ENCODE assay signal across 28 cellular contexts in the genomic region with DNA sequence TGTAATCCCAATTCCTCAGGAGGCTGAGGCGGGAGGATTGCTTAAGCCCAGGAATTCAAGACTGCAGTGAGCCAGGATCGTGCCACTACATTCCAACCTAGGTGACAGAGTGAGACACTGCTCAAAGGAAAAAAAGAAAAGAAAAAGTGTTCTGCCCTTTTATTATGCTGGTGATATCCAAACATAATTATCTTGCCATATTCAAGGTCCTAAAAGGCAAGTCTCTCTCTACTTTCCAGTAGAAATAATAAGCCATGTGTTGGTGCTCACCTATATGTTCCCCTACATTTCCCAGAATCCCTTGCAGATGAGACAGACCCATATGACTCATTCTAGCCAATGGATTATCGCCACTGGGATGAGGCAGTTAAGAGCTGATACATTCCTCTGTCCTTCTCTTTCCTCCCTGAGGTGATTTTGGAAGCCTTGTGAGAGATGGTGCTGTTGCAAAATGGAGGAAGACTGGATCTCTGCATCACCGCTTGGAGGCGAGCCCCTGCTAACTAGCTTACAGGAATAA.
"Had no signal": no experiment of that assay in that cellular context is flagged by ENCODE, and none has a peak within 500 bp of the region (broad histone marks: within the 10 kb centered on the region; RNA-seq: fewer than 3 reads in every experiment).

No MANE protein-coding gene starts in this region.

- H3K4me3 ChIP-seq: left ventricle myocardium inferior, pancreas, psoas muscle, right atrium auricular region, tibial artery had no signal

- H3K27ac ChIP-seq: left ventricle myocardium inferior, neutrophil, pancreas, psoas muscle, right atrium auricular region, tibial artery, VCaP had no signal

- DNase-seq: activated CD4-positive, alpha-beta T cell treated with anti-CD3 and anti-CD28 coated beads, Interleukin-2, amount 10 ng/mL, durations not matched to agents 7 days and 5 days; activated CD4-positive, CD25-positive, alpha-beta regulatory T cell treated with anti-CD3 and anti-CD28 coated beads, Interleukin-2, amount 50 U/mL, for 72 hours; activated CD8-positive, alpha-beta memory T cell treated with anti-CD3 and anti-CD28 coated beads, Interleukin-2, amount 10 ng/mL, durations not matched to agents 7 days and 5 days; activated CD8-positive, alpha-beta T cell treated with anti-CD3 and anti-CD28 coated beads for 36 hours; activated gamma-delta T cell treated with Interleukin-2 at 50 U/mL for 16 hours; activated T-cell treated with anti-CD3 and anti-CD28 coated beads for 4 hours; aorta; central memory CD4-positive, alpha-beta T cell; effector memory CD4-positive, alpha-beta T cell; glutamatergic neuron; hippocampal formation; left ventricle myocardium inferior; mammary epithelial cell; midbrain; pancreas; psoas muscle; stimulated activated CD4-positive, alpha-beta T cell treated with anti-CD3 and anti-CD28 coated beads, Interleukin-1b, Interleukin-23, amount 100 ng/mL, for 48 hours; substantia nigra; tibial artery had no signal

- H3K36me3 ChIP-seq: left ventricle myocardium inferior, neutrophil, pancreas, right atrium auricular region, tibial artery had no signal

- H3K9me3 Mint-ChIP-seq: activated CD4-positive, alpha-beta T cell treated with anti-CD3 and anti-CD28 coated beads, Interleukin-2, amount 10 ng/mL, durations not matched to agents 7 days and 5 days; activated CD8-positive, alpha-beta T cell treated with anti-CD3 and anti-CD28 coated beads for 36 hours; activated naive CD4-positive, alpha-beta T cell treated with anti-CD3 and anti-CD28 coated beads, Interleukin-2, amount 50 U/mL, for 24 hours; stimulated activated naive CD8-positive, alpha-beta T cell treated with anti-CD3 and anti-CD28 coated beads, Interleukin-15, Interleukin-2, amounts not matched to agents 100 ng/mL and 50 ng/mL, for 24 hours; T-helper 2 cell treated with Interferon-gamma antibody and Interleukin-4, amounts not matched to agents 5 μg/mL and 100 μg/mL, for 36 hours had no signal

- H3K4me3 Mint-ChIP-seq: activated CD4-positive, alpha-beta T cell treated with anti-CD3 and anti-CD28 coated beads, Interleukin-2, amount 10 ng/mL, durations not matched to agents 7 days and 5 days; activated CD8-positive, alpha-beta memory T cell treated with anti-CD3 and anti-CD28 coated beads, Interleukin-2, amount 10 ng/mL, durations not matched to agents 7 days and 5 days; activated CD8-positive, alpha-beta T cell treated with anti-CD3 and anti-CD28 coated beads for 36 hours; activated naive CD4-positive, alpha-beta T cell treated with anti-CD3 and anti-CD28 coated beads, Interleukin-2, amount 50 U/mL, for 24 hours; activated T-helper 1 cell treated with anti-CD3 and anti-CD28 coated beads, Interleukin-12 subunit alpha, Interleukin-12 subunit beta, Interleukin-2, Interleukin-4 antibody, amounts not matched to agents 30 ng/mL and 10 ng/mL and 1 ng/mL, durations not matched to agents 14 hours and 24 hours and 36 hours; nephron; stimulated activated naive CD8-positive, alpha-beta T cell treated with anti-CD3 and anti-CD28 coated beads, Interleukin-15, Interleukin-2, amounts not matched to agents 100 ng/mL and 50 ng/mL, for 24 hours; T-helper 2 cell treated with Interferon-gamma antibody and Interleukin-4, amounts not matched to agents 5 μg/mL and 100 μg/mL, for 36 hours had no signal

- H3K9me3 ChIP-seq: neutrophil, pancreas, psoas muscle had no signal

- H3K4me1 ChIP-seq: pancreas, psoas muscle had no signal

- ATAC-seq: activated CD8-positive, alpha-beta memory T cell treated with anti-CD3 and anti-CD28 coated beads, Interleukin-2, amount 10 ng/mL, durations not matched to agents 7 days and 5 days; activated CD8-positive, alpha-beta T cell treated with anti-CD3 and anti-CD28 coated beads for 36 hours; esophagus mucosa; pancreas; psoas muscle had no signal

- H3K4me1 Mint-ChIP-seq: activated CD4-positive, alpha-beta T cell treated with anti-CD3 and anti-CD28 coated beads, Interleukin-2, amount 10 ng/mL, durations not matched to agents 7 days and 5 days; activated CD8-positive, alpha-beta memory T cell treated with anti-CD3 and anti-CD28 coated beads, Interleukin-2, amount 10 ng/mL, durations not matched to agents 7 days and 5 days; activated naive CD4-positive, alpha-beta T cell treated with anti-CD3 and anti-CD28 coated beads, Interleukin-2, amount 50 U/mL, for 24 hours had no signal

- H3K27ac Mint-ChIP-seq: activated CD4-positive, alpha-beta T cell treated with anti-CD3 and anti-CD28 coated beads, Interleukin-2, amount 10 ng/mL, durations not matched to agents 7 days and 5 days; activated CD8-positive, alpha-beta memory T cell treated with anti-CD3 and anti-CD28 coated beads, Interleukin-2, amount 10 ng/mL, durations not matched to agents 7 days and 5 days; activated CD8-positive, alpha-beta T cell treated with anti-CD3 and anti-CD28 coated beads for 36 hours; activated naive CD4-positive, alpha-beta T cell treated with anti-CD3 and anti-CD28 coated beads, Interleukin-2, amount 50 U/mL, for 24 hours; activated T-helper 1 cell treated with anti-CD3 and anti-CD28 coated beads, Interleukin-12 subunit alpha, Interleukin-12 subunit beta, Interleukin-2, Interleukin-4 antibody, amounts not matched to agents 30 ng/mL and 10 ng/mL and 1 ng/mL, durations not matched to agents 14 hours and 24 hours and 36 hours; nephron; stimulated activated naive CD8-positive, alpha-beta T cell treated with anti-CD3 and anti-CD28 coated beads, Interleukin-15, Interleukin-2, amounts not matched to agents 100 ng/mL and 50 ng/mL, for 24 hours; T-helper 2 cell treated with Interferon-gamma antibody and Interleukin-4, amounts not matched to agents 5 μg/mL and 100 μg/mL, for 36 hours had no signal
